Comparison of ENCODE assay signal across 1 cellular context in the genomic region with DNA sequence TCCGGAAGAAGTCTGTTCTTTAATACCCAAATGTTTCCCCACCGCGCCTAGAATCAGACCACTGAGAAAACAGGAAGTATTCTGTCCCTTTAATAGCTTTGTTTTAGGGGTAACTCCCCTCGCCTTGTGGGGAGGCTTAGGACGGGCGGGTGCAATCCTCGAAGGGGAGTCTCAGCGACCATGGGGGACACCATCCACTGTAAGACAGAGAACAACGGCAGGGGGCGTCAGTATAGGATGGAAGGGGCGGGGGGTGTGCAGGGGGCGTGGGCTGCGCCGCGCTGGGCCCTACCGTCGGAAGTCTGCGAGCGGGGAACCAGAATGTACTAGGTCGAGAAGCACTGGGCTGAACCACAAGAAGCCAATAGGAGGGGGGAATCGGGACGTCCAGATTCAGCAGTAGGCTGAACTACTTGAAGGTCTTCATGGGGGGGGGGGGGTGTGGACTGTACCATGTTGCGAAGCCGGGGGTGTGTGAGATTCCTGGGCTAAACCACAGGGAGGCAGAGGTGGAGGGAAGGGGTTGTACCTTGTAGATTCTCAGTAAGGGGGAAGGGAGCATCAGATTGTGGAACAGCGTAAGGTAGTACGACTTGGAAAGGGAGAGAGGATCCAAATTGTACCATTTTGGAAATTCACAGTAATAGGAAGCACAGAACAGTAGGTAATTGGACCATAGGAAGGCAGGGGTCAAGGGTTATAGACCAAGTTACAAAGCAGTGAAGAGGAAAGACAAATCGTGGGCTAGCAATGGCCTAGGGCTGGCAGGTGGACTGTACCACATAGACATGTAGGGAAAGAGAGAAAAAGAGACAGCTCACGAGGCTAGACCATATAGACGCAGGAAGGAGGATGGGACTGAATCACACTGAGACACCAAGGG.
TF ChIP-seq lines count a peak whose summit lies in the region.

No MANE protein-coding gene starts in this region.

TF ChIP-seq in HEK293, 187 proteins besides CTCF, POLR2A, EP300 and RAD21 (continued from another document):
- TF ChIP-seq ZBTB17 (tag by site-specific recombination; IDR thresholded peaks at IDR 0.05) (peak; percentile 2; the same call in 1 of the 2 replicates), GLIS2 (tag by site-specific recombination; IDR thresholded peaks at IDR 0.05) (no peak; the same call in 1 of the 2 replicates), ZNF747 (tag by site-specific recombination; IDR thresholded peaks at IDR 0.05) (0 out of 2 replicates have a peak, but pooled peaks have one; percentile 21), SCRT1 (tag by site-specific recombination; IDR thresholded peaks at IDR 0.05; ENCODE audit: borderline replicate concordance) (0 out of 2 replicates have a peak, but pooled peaks have one; percentile 12), ZNF792 (tag by site-specific recombination; IDR thresholded peaks at IDR 0.05) (no peak), ZNF701 (tag by site-specific recombination; IDR thresholded peaks at IDR 0.05) (no peak), WT1 (tag by site-specific recombination; IDR thresholded peaks at IDR 0.05) (peak; percentile 6; the same call in 1 of the 2 replicates), KLF10 (tag by site-specific recombination; IDR thresholded peaks at IDR 0.05) (peak; percentile 80), ZNF76 (tag by site-specific recombination; IDR thresholded peaks at IDR 0.05; ENCODE audit: borderline replicate concordance, low read depth) (0 out of 2 replicates have a peak, but pooled peaks have one; percentile 7), ZNF341 (tag by site-specific recombination; IDR thresholded peaks at IDR 0.05; ENCODE audit: low read depth) (peak; percentile 43), ZSCAN30 (tag by site-specific recombination; IDR thresholded peaks at IDR 0.05) (0 out of 2 replicates have a peak, but pooled peaks have one; percentile 7), ZNF837 (tag by site-specific recombination; IDR thresholded peaks at IDR 0.05) (no peak), ZNF404 (tag by site-specific recombination; IDR thresholded peaks at IDR 0.05) (0 out of 2 replicates have a peak, but pooled peaks have one; percentile 34), KLF8 (tag by site-specific recombination; IDR thresholded peaks at IDR 0.05) (no peak), ZNF626 (tag by site-specific recombination; IDR thresholded peaks at IDR 0.05) (no peak), GFI1B (tag by site-specific recombination; IDR thresholded peaks at IDR 0.05) (0 out of 2 replicates have a peak, but pooled peaks have one; percentile 14), ZXDB (tag by site-specific recombination; IDR thresholded peaks at IDR 0.05) (0 out of 2 replicates have a peak, but pooled peaks have one; percentile 40), SCRT2 (tag by site-specific recombination; IDR thresholded peaks at IDR 0.05) (0 out of 2 replicates have a peak, but pooled peaks have one; percentile 23), ZNF501 (tag by site-specific recombination; IDR thresholded peaks at IDR 0.05) (peak; percentile 16; the same call in 1 of the 2 replicates), ZNF785 (tag by site-specific recombination; IDR thresholded peaks at IDR 0.05) (no peak), ZNF138 (tag by site-specific recombination; IDR thresholded peaks at IDR 0.05; ENCODE audit: borderline replicate concordance) (no peak), ZNF658 (tag by site-specific recombination; IDR thresholded peaks at IDR 0.05) (no peak), ZFHX2 (tag by site-specific recombination; conservative IDR thresholded peaks at IDR 0.05) (peak; percentile 26), ZNF202 (tag by site-specific recombination; IDR thresholded peaks at IDR 0.05; ENCODE audit: borderline replicate concordance) (no peak), ZFP37 (tag by site-specific recombination; IDR thresholded peaks at IDR 0.05) (peak; percentile 55; the same call in 1 of the 2 replicates), ZFP69B (tag by site-specific recombination; IDR thresholded peaks at IDR 0.05) (peak; percentile 70; the same call in 1 of the 2 replicates), ZNF169 (tag by site-specific recombination; IDR thresholded peaks at IDR 0.05) (peak; percentile 52; the same call in 1 of the 2 replicates), KLF9 (tag by site-specific recombination; IDR thresholded peaks at IDR 0.05; ENCODE audit: low read depth) (peak; percentile 86), ZNF211 (tag by site-specific recombination; IDR thresholded peaks at IDR 0.05; ENCODE audit: low read depth) (no peak), ZNF132 (tag by site-specific recombination; IDR thresholded peaks at IDR 0.05; ENCODE audit: borderline replicate concordance) (no peak)
- TF ChIP-seq, protein P1, sequence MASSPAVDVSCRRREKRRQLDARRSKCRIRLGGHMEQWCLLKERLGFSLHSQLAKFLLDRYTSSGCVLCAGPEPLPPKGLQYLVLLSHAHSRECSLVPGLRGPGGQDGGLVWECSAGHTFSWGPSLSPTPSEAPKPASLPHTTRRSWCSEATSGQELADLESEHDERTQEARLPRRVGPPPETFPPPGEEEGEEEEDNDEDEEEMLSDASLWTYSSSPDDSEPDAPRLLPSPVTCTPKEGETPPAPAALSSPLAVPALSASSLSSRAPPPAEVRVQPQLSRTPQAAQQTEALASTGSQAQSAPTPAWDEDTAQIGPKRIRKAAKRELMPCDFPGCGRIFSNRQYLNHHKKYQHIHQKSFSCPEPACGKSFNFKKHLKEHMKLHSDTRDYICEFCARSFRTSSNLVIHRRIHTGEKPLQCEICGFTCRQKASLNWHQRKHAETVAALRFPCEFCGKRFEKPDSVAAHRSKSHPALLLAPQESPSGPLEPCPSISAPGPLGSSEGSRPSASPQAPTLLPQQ (tag by site-specific recombination; IDR thresholded peaks at IDR 0.05): peak; percentile 91; the same call in 1 of the 2 replicates
- TF ChIP-seq, protein P2, sequence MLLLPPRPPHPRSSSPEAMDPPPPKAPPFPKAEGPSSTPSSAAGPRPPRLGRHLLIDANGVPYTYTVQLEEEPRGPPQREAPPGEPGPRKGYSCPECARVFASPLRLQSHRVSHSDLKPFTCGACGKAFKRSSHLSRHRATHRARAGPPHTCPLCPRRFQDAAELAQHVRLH (tag by site-specific recombination; IDR thresholded peaks at IDR 0.05): peak; percentile 37; the same call in 1 of the 2 replicates
- TF ChIP-seq, protein P3, sequence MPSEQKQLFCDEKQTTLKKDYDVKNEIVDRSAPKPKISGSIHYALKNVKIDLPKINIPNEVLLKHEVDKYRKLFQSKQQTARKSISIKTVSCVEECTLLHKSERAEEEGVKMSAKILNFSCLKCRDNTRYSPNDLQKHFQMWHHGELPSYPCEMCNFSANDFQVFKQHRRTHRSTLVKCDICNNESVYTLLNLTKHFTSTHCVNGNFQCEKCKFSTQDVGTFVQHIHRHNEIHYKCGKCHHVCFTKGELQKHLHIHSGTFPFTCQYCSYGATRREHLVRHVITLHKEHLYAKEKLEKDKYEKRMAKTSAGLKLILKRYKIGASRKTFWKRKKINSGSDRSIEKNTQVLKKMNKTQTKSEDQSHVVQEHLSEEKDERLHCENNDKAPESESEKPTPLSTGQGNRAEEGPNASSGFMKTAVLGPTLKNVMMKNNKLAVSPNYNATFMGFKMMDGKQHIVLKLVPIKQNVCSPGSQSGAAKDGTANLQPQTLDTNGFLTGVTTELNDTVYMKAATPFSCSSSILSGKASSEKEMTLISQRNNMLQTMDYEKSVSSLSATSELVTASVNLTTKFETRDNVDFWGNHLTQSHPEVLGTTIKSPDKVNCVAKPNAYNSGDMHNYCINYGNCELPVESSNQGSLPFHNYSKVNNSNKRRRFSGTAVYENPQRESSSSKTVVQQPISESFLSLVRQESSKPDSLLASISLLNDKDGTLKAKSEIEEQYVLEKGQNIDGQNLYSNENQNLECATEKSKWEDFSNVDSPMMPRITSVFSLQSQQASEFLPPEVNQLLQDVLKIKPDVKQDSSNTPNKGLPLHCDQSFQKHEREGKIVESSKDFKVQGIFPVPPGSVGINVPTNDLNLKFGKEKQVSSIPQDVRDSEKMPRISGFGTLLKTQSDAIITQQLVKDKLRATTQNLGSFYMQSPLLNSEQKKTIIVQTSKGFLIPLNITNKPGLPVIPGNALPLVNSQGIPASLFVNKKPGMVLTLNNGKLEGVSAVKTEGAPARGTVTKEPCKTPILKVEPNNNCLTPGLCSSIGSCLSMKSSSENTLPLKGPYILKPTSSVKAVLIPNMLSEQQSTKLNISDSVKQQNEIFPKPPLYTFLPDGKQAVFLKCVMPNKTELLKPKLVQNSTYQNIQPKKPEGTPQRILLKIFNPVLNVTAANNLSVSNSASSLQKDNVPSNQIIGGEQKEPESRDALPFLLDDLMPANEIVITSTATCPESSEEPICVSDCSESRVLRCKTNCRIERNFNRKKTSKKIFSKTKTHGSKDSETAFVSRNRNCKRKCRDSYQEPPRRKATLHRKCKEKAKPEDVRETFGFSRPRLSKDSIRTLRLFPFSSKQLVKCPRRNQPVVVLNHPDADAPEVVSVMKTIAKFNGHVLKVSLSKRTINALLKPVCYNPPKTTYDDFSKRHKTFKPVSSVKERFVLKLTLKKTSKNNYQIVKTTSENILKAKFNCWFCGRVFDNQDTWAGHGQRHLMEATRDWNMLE (tag by site-specific recombination; conservative IDR thresholded peaks at IDR 0.05; ENCODE audit: low read depth): no peak
- TF ChIP-seq, protein P4, sequence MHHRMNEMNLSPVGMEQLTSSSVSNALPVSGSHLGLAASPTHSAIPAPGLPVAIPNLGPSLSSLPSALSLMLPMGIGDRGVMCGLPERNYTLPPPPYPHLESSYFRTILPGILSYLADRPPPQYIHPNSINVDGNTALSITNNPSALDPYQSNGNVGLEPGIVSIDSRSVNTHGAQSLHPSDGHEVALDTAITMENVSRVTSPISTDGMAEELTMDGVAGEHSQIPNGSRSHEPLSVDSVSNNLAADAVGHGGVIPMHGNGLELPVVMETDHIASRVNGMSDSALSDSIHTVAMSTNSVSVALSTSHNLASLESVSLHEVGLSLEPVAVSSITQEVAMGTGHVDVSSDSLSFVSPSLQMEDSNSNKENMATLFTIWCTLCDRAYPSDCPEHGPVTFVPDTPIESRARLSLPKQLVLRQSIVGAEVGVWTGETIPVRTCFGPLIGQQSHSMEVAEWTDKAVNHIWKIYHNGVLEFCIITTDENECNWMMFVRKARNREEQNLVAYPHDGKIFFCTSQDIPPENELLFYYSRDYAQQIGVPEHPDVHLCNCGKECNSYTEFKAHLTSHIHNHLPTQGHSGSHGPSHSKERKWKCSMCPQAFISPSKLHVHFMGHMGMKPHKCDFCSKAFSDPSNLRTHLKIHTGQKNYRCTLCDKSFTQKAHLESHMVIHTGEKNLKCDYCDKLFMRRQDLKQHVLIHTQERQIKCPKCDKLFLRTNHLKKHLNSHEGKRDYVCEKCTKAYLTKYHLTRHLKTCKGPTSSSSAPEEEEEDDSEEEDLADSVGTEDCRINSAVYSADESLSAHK (tag by site-specific recombination; IDR thresholded peaks at IDR 0.05): no peak
- TF ChIP-seq, protein P5, sequence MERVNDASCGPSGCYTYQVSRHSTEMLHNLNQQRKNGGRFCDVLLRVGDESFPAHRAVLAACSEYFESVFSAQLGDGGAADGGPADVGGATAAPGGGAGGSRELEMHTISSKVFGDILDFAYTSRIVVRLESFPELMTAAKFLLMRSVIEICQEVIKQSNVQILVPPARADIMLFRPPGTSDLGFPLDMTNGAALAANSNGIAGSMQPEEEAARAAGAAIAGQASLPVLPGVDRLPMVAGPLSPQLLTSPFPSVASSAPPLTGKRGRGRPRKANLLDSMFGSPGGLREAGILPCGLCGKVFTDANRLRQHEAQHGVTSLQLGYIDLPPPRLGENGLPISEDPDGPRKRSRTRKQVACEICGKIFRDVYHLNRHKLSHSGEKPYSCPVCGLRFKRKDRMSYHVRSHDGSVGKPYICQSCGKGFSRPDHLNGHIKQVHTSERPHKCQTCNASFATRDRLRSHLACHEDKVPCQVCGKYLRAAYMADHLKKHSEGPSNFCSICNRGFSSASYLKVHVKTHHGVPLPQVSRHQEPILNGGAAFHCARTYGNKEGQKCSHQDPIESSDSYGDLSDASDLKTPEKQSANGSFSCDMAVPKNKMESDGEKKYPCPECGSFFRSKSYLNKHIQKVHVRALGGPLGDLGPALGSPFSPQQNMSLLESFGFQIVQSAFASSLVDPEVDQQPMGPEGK (tag by site-specific recombination; IDR thresholded peaks at IDR 0.05): peak; percentile 5; the same call in 1 of the 2 replicates
- TF ChIP-seq, protein P6, sequence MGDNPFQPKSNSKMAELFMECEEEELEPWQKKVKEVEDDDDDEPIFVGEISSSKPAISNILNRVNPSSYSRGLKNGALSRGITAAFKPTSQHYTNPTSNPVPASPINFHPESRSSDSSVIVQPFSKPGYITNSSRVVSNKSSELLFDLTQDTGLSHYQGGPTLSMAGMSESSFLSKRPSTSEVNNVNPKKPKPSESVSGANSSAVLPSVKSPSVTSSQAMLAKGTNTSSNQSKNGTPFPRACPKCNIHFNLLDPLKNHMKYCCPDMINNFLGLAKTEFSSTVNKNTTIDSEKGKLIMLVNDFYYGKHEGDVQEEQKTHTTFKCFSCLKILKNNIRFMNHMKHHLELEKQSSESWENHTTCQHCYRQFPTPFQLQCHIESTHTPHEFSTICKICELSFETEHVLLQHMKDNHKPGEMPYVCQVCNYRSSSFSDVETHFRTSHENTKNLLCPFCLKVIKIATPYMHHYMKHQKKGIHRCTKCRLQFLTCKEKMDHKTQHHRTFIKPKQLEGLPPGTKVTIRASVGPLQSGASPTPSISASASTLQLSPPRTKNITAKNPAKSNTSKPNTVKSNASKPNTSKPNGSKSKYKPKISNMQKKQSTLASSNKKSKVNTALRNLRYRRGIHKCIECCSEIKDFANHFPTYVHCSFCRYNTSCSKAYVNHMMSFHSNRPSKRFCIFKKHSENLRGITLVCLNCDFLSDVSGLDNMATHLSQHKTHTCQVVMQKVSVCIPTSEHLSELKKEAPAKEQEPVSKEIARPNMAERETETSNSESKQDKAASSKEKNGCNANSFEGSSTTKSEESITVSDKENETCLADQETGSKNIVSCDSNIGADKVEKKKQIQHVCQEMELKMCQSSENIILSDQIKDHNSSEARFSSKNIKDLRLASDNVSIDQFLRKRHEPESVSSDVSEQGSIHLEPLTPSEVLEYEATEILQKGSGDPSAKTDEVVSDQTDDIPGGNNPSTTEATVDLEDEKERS (tag by site-specific recombination; IDR thresholded peaks at IDR 0.05): 0 out of 2 replicates have a peak, but pooled peaks have one; percentile 7
